ENCODE assay signal across 8 cellular contexts in the genomic region with DNA sequence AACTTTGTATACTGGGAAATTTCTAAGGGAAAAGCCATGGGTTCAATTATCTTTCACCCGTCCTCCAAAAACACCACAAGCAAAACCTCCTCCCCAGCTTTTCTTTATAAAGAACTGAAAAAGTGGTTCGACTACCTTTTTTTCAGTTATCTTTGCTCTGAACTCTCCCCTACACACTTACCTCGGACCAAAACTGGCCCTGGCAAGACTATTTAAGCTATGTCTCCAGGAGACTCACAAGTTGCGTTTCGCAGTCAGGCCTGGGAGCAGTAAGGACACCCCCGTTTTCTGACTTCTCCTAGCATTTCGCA. TPM values are rescaled to one million over a fixed set of nuclear protein-coding genes. Genes with fewer than 3 reads are reported as not detected.
DNase-seq lines count a peak whose midpoint lies in the region; ATAC-seq and TF ChIP-seq lines count a peak whose summit lies in the region.

No MANE protein-coding gene starts in this region.

- peaks cover 22% of the 10 kb centered on the region for H3K4me1 ChIP-seq in OCI-LY3 (ENCODE audit: low read length)

- no peaks in the 10 kb centered on the region for H3K27me3 ChIP-seq in OCI-LY3 (ENCODE audit: low read depth, low read length)

- H3K9ac ChIP-seq in OCI-LY3 (ENCODE audit: low read length), result peak overlapping the region; percentile 86

- peak overlapping the region; percentile 100 for H3K4me3 Mint-ChIP-seq in progenitor cell of endocrine pancreas (ENCODE audit: low read depth)

- TF ChIP-seq CTCF in OCI-LY3 (IDR thresholded peaks at IDR 0.05; ENCODE audit: low read depth, low read length), result no peak
- no peak for TF ChIP-seq CTCF in progenitor cell of endocrine pancreas (IDR thresholded peaks at IDR 0.05; ENCODE audit: unreplicated experiment)

- H3K9me3 Mint-ChIP-seq in progenitor cell of endocrine pancreas (ENCODE audit: low read depth), result no peaks in the 10 kb centered on the region

- peak overlapping the region; percentile 76 for H3K4me2 ChIP-seq in OCI-LY3 (ENCODE audit: low read length)

- peak overlapping the region; percentile 62 for H3K27ac ChIP-seq in OCI-LY3 (ENCODE audit: low read length)
- peak overlapping the region; percentile 63 for H3K27ac ChIP-seq in epithelial cell of prostate

- peaks cover 18% of the 10 kb centered on the region for H3K4me1 Mint-ChIP-seq in progenitor cell of endocrine pancreas (ENCODE audit: low read depth)

- no peaks in the 10 kb centered on the region for H3K9me3 ChIP-seq in OCI-LY3 (ENCODE audit: insufficient read depth, low read length)

- H3K36me3 ChIP-seq in OCI-LY3 (replicated peaks; ENCODE audit: low read depth, low read length), result peaks cover 8% of the 10 kb centered on the region

- H3K27ac Mint-ChIP-seq in progenitor cell of endocrine pancreas, result peak overlapping the region; percentile 99

- H3K36me3 Mint-ChIP-seq in progenitor cell of endocrine pancreas (ENCODE audit: insufficient read depth), result peaks cover 1% of the 10 kb centered on the region

- H2AFZ ChIP-seq in OCI-LY3 (ENCODE audit: low read depth, low read length), result no peak overlapping the region

- peaks cover 19% of the 10 kb centered on the region for H4K20me1 ChIP-seq in OCI-LY3 (ENCODE audit: insufficient read depth, low read length)

- DNase-seq in epithelial cell of prostate (ENCODE audit: low read depth, low spot score) (no peak), progenitor cell of endocrine pancreas (ENCODE audit: low spot score, unreplicated experiment) (no peak), DMS 273 treated with DMSO at 0.1 percent for 48 hours (lab: John Stamatoyannopoulos, UW) (no peak), ureter (ENCODE audit: low spot score) (no peak), NCI-H1048 (lab: John Stamatoyannopoulos, UW) (no peak), NCI-H69 (lab: John Stamatoyannopoulos, UW) (no peak)

- H3K27me3 Mint-ChIP-seq in progenitor cell of endocrine pancreas, result no peaks in the 10 kb centered on the region

- ATAC-seq in GM21723 (IDR thresholded peaks at IDR 0.05; ENCODE audit: unreplicated experiment), result peak; percentile 9

- peaks cover 65% of the 10 kb centered on the region for H3K79me2 ChIP-seq in OCI-LY3 (ENCODE audit: low read length)

- peak overlapping the region; percentile 82 for H3K4me3 ChIP-seq in OCI-LY3 (ENCODE audit: low read length)

RNA-seq across cellular contexts. Expression of a gene that starts 0.6 kb away (rescaled TPM):
- 84.0 and 86.7 TPM in 2 replicates for total RNA-seq in progenitor cell of endocrine pancreas
- total RNA-seq in ureter, result 70.8 TPM

RNA-seq across cellular contexts. Expression of a gene that starts 15.3 kb away (rescaled TPM):
- total RNA-seq in progenitor cell of endocrine pancreas (21.1 and 22.0 TPM in 2 replicates), ureter (37.7 TPM)
